9 cellular contexts compared by ENCODE assay signal in the genomic region with DNA sequence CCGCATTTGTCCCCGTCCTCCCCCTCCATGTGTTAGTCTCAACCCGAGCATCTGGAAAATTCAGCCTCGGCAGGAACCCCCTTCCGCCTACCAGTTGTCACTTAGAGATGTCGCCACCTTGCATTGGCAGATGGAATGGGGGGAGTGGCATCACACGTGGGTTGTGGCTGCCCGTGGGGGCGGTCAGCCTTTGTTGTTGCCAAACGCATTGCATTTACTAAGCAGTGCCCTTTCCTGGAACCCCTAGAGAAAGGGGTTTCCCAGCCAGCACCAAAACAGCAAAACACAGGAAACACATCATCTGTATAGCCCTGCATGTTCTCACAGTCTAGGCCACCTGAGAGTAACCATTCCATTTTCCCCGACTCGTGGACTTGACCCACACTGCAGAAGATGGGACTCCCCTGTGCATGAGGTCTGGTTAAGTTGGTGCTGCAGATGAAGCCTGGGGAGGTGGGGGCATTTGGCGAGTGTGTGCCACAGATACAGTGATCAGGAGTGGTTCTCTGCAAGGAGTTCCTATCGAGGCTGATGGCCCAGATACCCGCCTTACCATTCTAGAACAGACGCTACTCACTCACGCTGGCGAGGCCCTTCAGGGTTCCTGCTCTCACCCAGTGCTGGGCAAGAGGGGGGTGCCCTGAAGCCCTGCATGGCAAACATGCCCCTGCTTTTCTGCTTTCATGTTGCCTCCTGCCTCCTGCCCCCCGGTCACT. TPM values are rescaled to one million over a fixed set of nuclear protein-coding genes. Genes with fewer than 3 reads are reported as not detected.
DNase-seq lines count a peak whose midpoint lies in the region; ATAC-seq lines count a peak whose summit lies in the region.
"Had no signal": no experiment of that assay in that cellular context is flagged by ENCODE, and none has a peak within 500 bp of the region (broad histone marks: within the 10 kb centered on the region; RNA-seq: fewer than 3 reads in every experiment).

No MANE protein-coding gene starts in this region.

- ATAC-seq in activated naive CD4-positive, alpha-beta T cell treated with anti-CD3 and anti-CD28 coated beads, Interleukin-2, amount 50 U/mL, for 72 hours: peak; percentile 90
- ATAC-seq in GM21528 (IDR thresholded peaks at IDR 0.05; ENCODE audit: low FRiP score, unreplicated experiment) (no peak), HG02938 (IDR thresholded peaks at IDR 0.05; ENCODE audit: unreplicated experiment) (no peak)

- H3K36me3 Mint-ChIP-seq in activated naive CD4-positive, alpha-beta T cell treated with anti-CD3 and anti-CD28 coated beads, Interleukin-2, amount 50 U/mL, for 72 hours: no peaks in the 10 kb centered on the region

- DNase-seq in Ammon's horn (ENCODE audit: low spot score) (peak; percentile 57), T-helper 22 cell (ENCODE audit: low read depth) (peak; percentile 74), pulmonary artery endothelial cell (ENCODE audit: low read depth, low spot score) (peak; percentile 17), islet precursor cell (no peak), SKM-1 (lab: John Stamatoyannopoulos, UW; ENCODE audit: unreplicated experiment) (no peak)
- DNase-seq in activated naive CD4-positive, alpha-beta T cell treated with anti-CD3 and anti-CD28 coated beads, Interleukin-2, amount 50 U/mL, for 72 hours (ENCODE audit: low spot score in 2 of 2): peak; percentile 82 to 92
- DNase-seq: NCI-H1417 treated with DMSO at 0.1 percent for 48 hours had no signal

- peak overlapping the region; percentile 94 to 98 for H3K27ac Mint-ChIP-seq in activated naive CD4-positive, alpha-beta T cell treated with anti-CD3 and anti-CD28 coated beads, Interleukin-2, amount 50 U/mL, for 72 hours

- H3K9me3 Mint-ChIP-seq in activated naive CD4-positive, alpha-beta T cell treated with anti-CD3 and anti-CD28 coated beads, Interleukin-2, amount 50 U/mL, for 72 hours: no peaks in the 10 kb centered on the region

RNA-seq across cellular contexts. Expression of gene TMED1, which starts 38.3 kb away (rescaled TPM):
- total RNA-seq in activated naive CD4-positive, alpha-beta T cell treated with anti-CD3 and anti-CD28 coated beads, Interleukin-2, amount 50 U/mL, for 72 hours: 10 to 100 TPM in 1 of 2 donors, 1 to 10 TPM in 1; 9.7 to 15.0 TPM
- 32.6 and 39.4 TPM in 2 replicates for total RNA-seq in pulmonary artery endothelial cell

RNA-seq across cellular contexts. Expression of gene C19orf38, which starts 50.5 kb away (rescaled TPM):
- total RNA-seq in activated naive CD4-positive, alpha-beta T cell treated with anti-CD3 and anti-CD28 coated beads, Interleukin-2, amount 50 U/mL, for 72 hours: 1 to 10 TPM; 3.5 to 6.4 TPM
- total RNA-seq in pulmonary artery endothelial cell: not detected in 2 replicates

Comparison
In these comparisons a context has a peak if more than half of its experiments do, and no peak if none do; other contexts are left out.
1. DNase-seq: peak in Ammon's horn (single experiment), T-helper 22 cell (single experiment), activated naive CD4-positive, alpha-beta T cell treated with anti-CD3 and anti-CD28 coated beads, Interleukin-2, amount 50 U/mL, for 72 hours (2 of 2) and pulmonary artery endothelial cell (single experiment); none in islet precursor cell (single experiment) and SKM-1 (single experiment).
2. ATAC-seq: peak in activated naive CD4-positive, alpha-beta T cell treated with anti-CD3 and anti-CD28 coated beads, Interleukin-2, amount 50 U/mL, for 72 hours (2 of 2); none in GM21528 (single experiment) and HG02938 (single experiment).